In genomic region chr14:37122288-37122687, GRCh38 we compare ENCODE assay signal across 14 cellular contexts. TPM values are rescaled to one million over a fixed set of nuclear protein-coding genes. Genes with fewer than 3 reads are reported as not detected.
A peak's percentile ranks its signal among the peaks of the same experiment; 100 is the strongest.
DNase-seq lines count a peak whose midpoint lies in the region; ATAC-seq and TF ChIP-seq lines count a peak whose summit lies in the region.
"Had no signal": no experiment of that assay in that cellular context is flagged by ENCODE, and none has a peak within 500 bp of the region (broad histone marks: within the 10 kb centered on the region; RNA-seq: fewer than 3 reads in every experiment).

No MANE protein-coding gene starts in this region.

- peaks cover 0 to 16% (median 11%) of the 10 kb centered on the region in 4 donors for H3K9me3 ChIP-seq in stomach

- no peak for TF ChIP-seq EP300 in stomach (IDR thresholded peaks at IDR 0.05)

- no peak for TF ChIP-seq POLR2A in stomach (IDR thresholded peaks at IDR 0.05)

- no peaks in the 10 kb centered on the region for H3K27me3 ChIP-seq in stomach

- no peak for ATAC-seq in GM21723 (IDR thresholded peaks at IDR 0.05; ENCODE audit: unreplicated experiment)
- ATAC-seq: activated CD8-positive, alpha-beta memory T cell treated with anti-CD3 and anti-CD28 coated beads, Interleukin-2, amount 10 ng/mL, durations not matched to agents 7 days and 5 days; effector memory CD8-positive, alpha-beta T cell; naive thymus-derived CD8-positive, alpha-beta T cell had no signal

- in situ Hi-C loops in Caki2 (cut with HindIII; ENCODE audit: low pct_unique_long_range_greater_than_20kb, low sequenced_read_pairs) = no loop called here

- intact Hi-C loops in stomach (cut with DNase I; ENCODE audit: low total_unique reads) = no loop called here

- peak; percentile 69 for DNase-seq in Caki2 (ENCODE audit: low read depth)
- peak; percentile 59 for DNase-seq in M059J (ENCODE audit: low read depth)
- DNase-seq in dermis blood vessel endothelial cell = peak; percentile 47
- DNase-seq in lung microvascular endothelial cell (ENCODE audit: low read depth in 2 of 2) = peak; percentile 1 to 90
- DNase-seq in stimulated activated CD4-positive, alpha-beta T cell treated with anti-CD3 and anti-CD28 coated beads, Interleukin-4, amount 100 ng/mL, for 1 hour = no peak
- DNase-seq in stomach = no peak
- DNase-seq in OCI-M1 (lab: John Stamatoyannopoulos, UW) = no peak
- DNase-seq: activated CD8-positive, alpha-beta memory T cell treated with anti-CD3 and anti-CD28 coated beads, Interleukin-2, amount 10 ng/mL, durations not matched to agents 7 days and 5 days; activated naive CD8-positive, alpha-beta T cell treated with anti-CD3 and anti-CD28 coated beads, Interleukin-2, amount 10 ng/mL, durations not matched to agents 7 days and 5 days; CD4-positive, CD25-positive, alpha-beta regulatory T cell; effector memory CD8-positive, alpha-beta T cell; naive thymus-derived CD8-positive, alpha-beta T cell had no signal

- no peaks in the 10 kb centered on the region for H3K4me1 ChIP-seq in stomach

- no peak for TF ChIP-seq CTCF in stomach (IDR thresholded peaks at IDR 0.05)

- 35 to 55% (median 40%) methylated on average over 3 of the region's 3 CpGs for WGBS in stomach, 5 donors

- H3K27ac ChIP-seq in stomach = no peak overlapping the region
- H3K27ac ChIP-seq: KMS-11 had no signal

- no peaks in the 10 kb centered on the region for H3K36me3 ChIP-seq in stomach

- H3K4me3 ChIP-seq in stomach = no peak overlapping the region

RNA-seq across cellular contexts. Expression of gene SLC25A21, which starts 50.1 kb away (rescaled TPM):
- total RNA-seq in Caki2 (2014; rRNA removed; shearing (Covaris generic); ENCODE audit: low replicate concordance) = 1.3 and 1.9 TPM in 2 replicates
- total RNA-seq in M059J (2014; rRNA removed; shearing (Covaris generic)) = 0.94 and 2.4 TPM in 2 replicates
- 0.74 and 9.7 TPM in 2 replicates for total RNA-seq in dermis blood vessel endothelial cell
- total RNA-seq in lung microvascular endothelial cell = 0.20 and 0.87 TPM in 2 replicates
- total RNA-seq in stomach = 1 to 10 TPM in 3 of 5 donors, not detected in 2; 1.3 to 5.4 (median 2.0) TPM
- polyA plus RNA-seq in stomach = 1 to 10 TPM in 2 of 3 donors, under 1 TPM in 1; 0.40 to 1.2 (median 1.2) TPM
- total RNA-seq: activated CD8-positive, alpha-beta memory T cell treated with anti-CD3 and anti-CD28 coated beads, Interleukin-2, amount 10 ng/mL, durations not matched to agents 7 days and 5 days; activated naive CD8-positive, alpha-beta T cell treated with anti-CD3 and anti-CD28 coated beads, Interleukin-2, amount 10 ng/mL, durations not matched to agents 7 days and 5 days; CD4-positive, CD25-positive, alpha-beta regulatory T cell; naive thymus-derived CD8-positive, alpha-beta T cell had no signal
- polyA plus RNA-seq: CD4-positive, CD25-positive, alpha-beta regulatory T cell; naive thymus-derived CD8-positive, alpha-beta T cell had no signal

Comparison
In these comparisons a context has a peak if more than half of its experiments do, and no peak if none do; other contexts are left out.
1. DNase-seq: peak in Caki2 (single experiment), M059J (single experiment), dermis blood vessel endothelial cell (single experiment) and lung microvascular endothelial cell (2 of 2); none in stimulated activated CD4-positive, alpha-beta T cell treated with anti-CD3 and anti-CD28 coated beads, Interleukin-4, amount 100 ng/mL, for 1 hour (single experiment), stomach (single experiment) and OCI-M1 (single experiment).